ENCODE assay signal across 17 cellular contexts in the genomic region with DNA sequence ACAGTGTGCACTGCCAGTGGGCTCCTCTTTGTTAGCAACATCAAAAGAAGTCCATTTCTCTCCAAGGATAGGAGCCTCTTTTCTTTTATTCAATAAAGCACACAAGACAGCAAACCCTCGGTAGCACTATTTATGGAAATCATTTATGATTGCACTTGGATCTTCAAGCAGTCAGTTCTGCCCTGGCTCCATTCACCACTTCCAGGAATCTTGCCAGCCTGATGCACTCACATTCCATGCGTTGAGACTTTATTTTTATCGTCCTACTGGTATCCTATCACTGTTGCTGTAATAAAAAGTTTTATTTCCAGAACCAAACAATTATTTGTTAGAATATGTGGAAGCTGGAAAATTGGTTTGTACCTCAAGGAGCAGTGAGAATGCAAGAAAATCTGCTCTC.
A peak's percentile ranks its signal among the peaks of the same experiment; 100 is the strongest.
DNase-seq lines count a peak whose midpoint lies in the region; ATAC-seq and TF ChIP-seq lines count a peak whose summit lies in the region.
"Had no signal": no experiment of that assay in that cellular context is flagged by ENCODE, and none has a peak within 500 bp of the region (broad histone marks: within the 10 kb centered on the region; RNA-seq: fewer than 3 reads in every experiment).

No MANE protein-coding gene starts in this region.

- peaks cover 4% of the 10 kb centered on the region for H3K27me3 Mint-ChIP-seq in activated T-cell treated with anti-CD3 and anti-CD28 coated beads, Interleukin-2, amount 50 U/mL, for 24 hours
- H3K27me3 Mint-ChIP-seq: B cell; CD4-positive, alpha-beta T cell had no signal

- ATAC-seq in stimulated activated naive CD8-positive, alpha-beta T cell treated with anti-CD3 and anti-CD28 coated beads, Interleukin-15, Interleukin-2, amounts not matched to agents 100 U/mL and 50 U/mL, for 24 hours: no peak
- ATAC-seq: SK-N-SH treated with all-trans-retinoic acid at 6 μM for 48 hours had no signal

- H3K4me3 ChIP-seq in HFF-Myc (replicated peaks; ENCODE audit: low read depth, low read length): no peak overlapping the region
- H3K4me3 ChIP-seq: PC-9 had no signal

- intact Hi-C loops in posterior cingulate gyrus (cut with DNase I): no loop called here

- H3K4me3 Mint-ChIP-seq in activated T-cell treated with anti-CD3 and anti-CD28 coated beads, Interleukin-2, amount 50 U/mL, for 24 hours: no peak overlapping the region
- H3K4me3 Mint-ChIP-seq: B cell; CD4-positive, alpha-beta T cell; H9 had no signal

- no peaks in the 10 kb centered on the region for H3K4me1 Mint-ChIP-seq in activated T-cell treated with anti-CD3 and anti-CD28 coated beads, Interleukin-2, amount 50 U/mL, for 24 hours (ENCODE audit: low read depth)
- H3K4me1 Mint-ChIP-seq: B cell had no signal

- no peaks in the 10 kb centered on the region for H3K36me3 Mint-ChIP-seq in activated T-cell treated with anti-CD3 and anti-CD28 coated beads, Interleukin-2, amount 50 U/mL, for 24 hours (ENCODE audit: low read depth)

- H3K27ac Mint-ChIP-seq in activated T-cell treated with anti-CD3 and anti-CD28 coated beads, Interleukin-2, amount 50 U/mL, for 24 hours: no peak overlapping the region
- H3K27ac Mint-ChIP-seq: B cell; CD4-positive, alpha-beta T cell had no signal

- DNase-seq in HFF-Myc (ENCODE audit: extremely low read depth, low read depth): peak; percentile 2
- DNase-seq in NCI-H446 (lab: John Stamatoyannopoulos, UW): peak; percentile 69 to 78
- DNase-seq in fibroblast of gingiva (ENCODE audit: low read depth): peak; percentile 32
- peak in 6 of 10 donors; percentile 8 to 78 (median 42) for DNase-seq in posterior cingulate gyrus
- no peak for DNase-seq in NCI-H146 (lab: John Stamatoyannopoulos, UW)
- DNase-seq in activated T-cell treated with anti-CD3 and anti-CD28 coated beads, Interleukin-2, amount 50 U/mL, for 24 hours: no peak
- DNase-seq in stimulated activated naive CD8-positive, alpha-beta T cell treated with anti-CD3 and anti-CD28 coated beads, Interleukin-15, Interleukin-2, amounts not matched to agents 100 U/mL and 50 U/mL, for 24 hours: no peak
- DNase-seq: Calu3; CD4-positive, alpha-beta T cell; H9; Karpas-422; NCI-H1417 treated with DMSO at 0.1 percent for 48 hours; NCI-H2081; NCI-H2227 treated with DMSO at 0.1 percent for 48 hours; PC-9 had no signal

- no peaks in the 10 kb centered on the region for H3K9me3 Mint-ChIP-seq in activated T-cell treated with anti-CD3 and anti-CD28 coated beads, Interleukin-2, amount 50 U/mL, for 24 hours
- H3K9me3 Mint-ChIP-seq: CD4-positive, alpha-beta T cell; H9 had no signal

- TF ChIP-seq CTCF in HFF-Myc (IDR thresholded peaks at IDR 0.05; ENCODE audit: low read depth, low read length, missing control alignments): no peak

Comparison
In these comparisons a context has a peak if more than half of its experiments do, and no peak if none do; other contexts are left out.
1. DNase-seq: peak in HFF-Myc (single experiment), NCI-H446 (2 of 2), fibroblast of gingiva (single experiment) and posterior cingulate gyrus (6 of 10); none in NCI-H146 (single experiment), activated T-cell treated with anti-CD3 and anti-CD28 coated beads, Interleukin-2, amount 50 U/mL, for 24 hours (single experiment) and stimulated activated naive CD8-positive, alpha-beta T cell treated with anti-CD3 and anti-CD28 coated beads, Interleukin-15, Interleukin-2, amounts not matched to agents 100 U/mL and 50 U/mL, for 24 hours (single experiment).